8 cellular contexts compared by ENCODE assay signal in genomic region chr10:80664071-80664680, GRCh38.
A peak's percentile ranks its signal among the peaks of the same experiment; 100 is the strongest.
DNase-seq lines count a peak whose midpoint lies in the region; ATAC-seq, FAIRE-seq and TF ChIP-seq lines count a peak whose summit lies in the region.

No MANE protein-coding gene starts in this region.

- no peaks in the 10 kb centered on the region for H3K9me3 Mint-ChIP-seq in stimulated activated naive CD8-positive, alpha-beta T cell treated with anti-CD3 and anti-CD28 coated beads, Interleukin-15, amount 100 ng/mL, for 72 hours

- intact Hi-C loops in mucosa of descending colon (cut with DNase I, micrococcal nuclease), result loop anchor here in 1 of 2 donors (10.0 kb wide), 1 partner anchor 261 kb away; no protein-coding TSS in a partner anchor

- in situ Hi-C loops in ACHN (cut with HindIII; ENCODE audit: low pct_ligation_motif_present, low pct_unique_long_range_greater_than_20kb, low sequenced_read_pairs), result no loop called here

- TF ChIP-seq POLR2A in GM12892 (IDR thresholded peaks at IDR 0.05; ENCODE audit: low read depth, low read length), result no peak

- H3K27ac Mint-ChIP-seq in stimulated activated naive CD8-positive, alpha-beta T cell treated with anti-CD3 and anti-CD28 coated beads, Interleukin-15, amount 100 ng/mL, for 72 hours, result no peak overlapping the region

- peaks cover 5% of the 10 kb centered on the region for H3K4me1 Mint-ChIP-seq in stimulated activated naive CD8-positive, alpha-beta T cell treated with anti-CD3 and anti-CD28 coated beads, Interleukin-15, amount 100 ng/mL, for 72 hours

- H3K4me3 ChIP-seq in epithelial cell of esophagus (ENCODE audit: low read length) (no peak overlapping the region), mucosa of descending colon (no peak overlapping the region)

- H3K27me3 Mint-ChIP-seq in stimulated activated naive CD8-positive, alpha-beta T cell treated with anti-CD3 and anti-CD28 coated beads, Interleukin-15, amount 100 ng/mL, for 72 hours, result peaks cover 18% of the 10 kb centered on the region

- TF ChIP-seq CTCF in epithelial cell of esophagus (IDR thresholded peaks at IDR 0.05; ENCODE audit: insufficient read depth, low read depth, low read length, missing control alignments) (peak; percentile 96), mucosa of descending colon (IDR thresholded peaks at IDR 0.05) (peak; percentile 73)

- DNase-seq in ACHN (peak; percentile 77), GM12892 (ENCODE audit: insufficient read length) (peak; percentile 25), NCI-H446 treated with DMSO at 0.1 percent for 48 hours (lab: John Stamatoyannopoulos, UW) (peak; percentile 17), epithelial cell of esophagus (ENCODE audit: low read depth) (peak; percentile 77), mucosa of descending colon (peak; percentile 72 to 96 (median 91))
- peak; percentile 73 to 77 for DNase-seq in activated CD4-positive, alpha-beta T cell treated with anti-CD3 and anti-CD28 coated beads, Interleukin-2, amount 50 U/mL, for 48 hours
- DNase-seq in stimulated activated naive CD8-positive, alpha-beta T cell treated with anti-CD3 and anti-CD28 coated beads, Interleukin-15, amount 100 ng/mL, for 72 hours, result peak; percentile 35 to 47

- peaks cover 2% of the 10 kb centered on the region for H3K4me1 ChIP-seq in mucosa of descending colon (ENCODE audit: low read depth)

- peak; percentile 67 for FAIRE-seq in GM12892 (lab: Jason Lieb, UNC)

- H3K9me3 ChIP-seq in mucosa of descending colon, result no peaks in the 10 kb centered on the region

- ATAC-seq in HG03060 (IDR thresholded peaks at IDR 0.05; ENCODE audit: low read depth, unreplicated experiment) (peak; percentile 52), mucosa of descending colon (peak; percentile 89)
- peak; percentile 51 for ATAC-seq in stimulated activated naive CD8-positive, alpha-beta T cell treated with anti-CD3 and anti-CD28 coated beads, Interleukin-15, amount 100 ng/mL, for 72 hours

- no peaks in the 10 kb centered on the region for H3K36me3 ChIP-seq in mucosa of descending colon (ENCODE audit: low read depth)

- no peak overlapping the region for H3K4me3 Mint-ChIP-seq in stimulated activated naive CD8-positive, alpha-beta T cell treated with anti-CD3 and anti-CD28 coated beads, Interleukin-15, amount 100 ng/mL, for 72 hours

Comparison
In these comparisons a context has a peak if more than half of its experiments do, and no peak if none do; other contexts are left out.
1. DNase-seq: peak in every context shown above with its lines; median percentile 91 in mucosa of descending colon; 77 in ACHN; 77 in epithelial cell of esophagus; 75 in activated CD4-positive, alpha-beta T cell treated with anti-CD3 and anti-CD28 coated beads, Interleukin-2, amount 50 U/mL, for 48 hours; 41 in stimulated activated naive CD8-positive, alpha-beta T cell treated with anti-CD3 and anti-CD28 coated beads, Interleukin-15, amount 100 ng/mL, for 72 hours; 25 in GM12892; 17 in NCI-H446 treated with DMSO at 0.1 percent for 48 hours.